8 cellular contexts compared by ENCODE assay signal in the genomic region with DNA sequence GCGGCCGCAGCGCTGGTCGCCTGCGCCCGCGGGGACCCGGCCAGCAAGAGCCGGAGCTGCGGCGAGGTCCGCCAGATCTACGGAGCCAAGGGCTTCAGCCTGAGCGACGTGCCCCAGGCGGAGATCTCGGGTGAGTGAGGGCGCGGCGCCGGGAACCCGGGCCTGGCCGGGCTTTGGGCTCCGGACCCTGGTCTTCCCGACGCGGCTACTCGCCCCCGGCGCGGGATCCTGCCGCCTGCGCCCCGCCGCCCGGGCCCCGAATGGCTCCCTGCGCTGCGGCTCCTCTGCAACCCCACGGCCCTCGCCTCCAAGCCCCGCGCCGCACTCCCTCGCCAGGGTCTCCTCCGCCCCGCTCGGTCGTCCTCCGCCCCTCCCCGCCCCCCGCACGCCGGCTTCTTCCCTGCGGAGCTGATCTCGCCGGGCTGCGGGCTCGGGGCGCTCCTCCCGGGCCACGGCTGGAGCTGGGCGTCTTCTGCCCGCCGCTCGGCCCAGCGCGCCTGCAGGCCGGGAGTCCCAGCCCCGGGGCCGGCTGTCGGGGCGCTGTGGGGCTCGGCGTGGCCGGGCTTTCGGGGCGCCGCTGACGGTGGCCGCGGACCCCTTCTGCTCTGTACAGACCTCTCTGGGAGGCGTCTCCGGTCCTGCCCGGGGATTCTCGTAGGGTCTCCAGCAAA. TPM values are rescaled to one million over a fixed set of nuclear protein-coding genes. Genes with fewer than 3 reads are reported as not detected.
DNase-seq lines count a peak whose midpoint lies in the region; ATAC-seq and TF ChIP-seq lines count a peak whose summit lies in the region.

No MANE protein-coding gene starts in this region.

- H3K4me2 ChIP-seq in GM23338 (peak overlapping the region; percentile 81), osteoblast (ENCODE audit: insufficient read depth, low read length) (peak overlapping the region; percentile 85)

- no peak overlapping the region for H2AFZ ChIP-seq in GM23338
- H2AFZ ChIP-seq in osteoblast (ENCODE audit: low read length), result no peak overlapping the region

- no peak overlapping the region for H3K27ac Mint-ChIP-seq in Caco-2 (ENCODE audit: unreplicated experiment)
- no peak overlapping the region for H3K27ac Mint-ChIP-seq in GM23338

- H3K4me1 ChIP-seq in Caco-2 (peaks cover 9% of the 10 kb centered on the region; the same call in 1 of the 2 replicates), GM23338 (ENCODE audit: insufficient read depth) (peaks cover 8% of the 10 kb centered on the region; the same call in 1 of the 2 replicates), osteoblast (ENCODE audit: insufficient read depth, low read length) (peaks cover 26% of the 10 kb centered on the region)

- H3K9me3 Mint-ChIP-seq in Caco-2 (ENCODE audit: unreplicated experiment), result no peaks in the 10 kb centered on the region
- H3K9me3 Mint-ChIP-seq in GM23338, result no peaks in the 10 kb centered on the region; the same call in 2 of the 3 replicates

- 0 out of 2 replicates have a peak, but pooled peaks cover 2% of the 10 kb centered on the region for H3F3A ChIP-seq in GM23338 (replicated peaks; ENCODE audit: low read depth)

- H3K4me3 Mint-ChIP-seq in Caco-2 (ENCODE audit: unreplicated experiment) (peak overlapping the region; percentile 63), GM23338 (peak overlapping the region; percentile 68; the same call in 2 of the 3 replicates)

- no peak for TF ChIP-seq CTCF in Caco-2 (IDR thresholded peaks at IDR 0.05; ENCODE audit: insufficient read depth in 1 of 2, low read depth in 1 of 2, low read length in 1 of 2, severe bottlenecking in 1 of 2, unreplicated experiment in 1 of 2)
- no peak for TF ChIP-seq CTCF in GM23338 (conservative IDR thresholded peaks at IDR 0.05; ENCODE audit: low read depth in 2 of 2)
- TF ChIP-seq CTCF in osteoblast (IDR thresholded peaks at IDR 0.05; ENCODE audit: extremely low read depth, low read depth, low read length), result no peak

- BruUV-seq in Caco-2 (replicated peaks; lab: Mats Ljungman, UMichigan), result no TSS peak

- DNase-seq in Caco-2 (no peak), GM23338 (ENCODE audit: low spot score) (no peak), fibroblast of peridontal ligament (ENCODE audit: extremely low read depth) (peak; percentile 8), osteoblast (ENCODE audit: insufficient read length, low spot score, missing footprints) (peak; percentile 95), glomerular visceral epithelial cell (ENCODE audit: extremely low spot score) (no peak), T-helper 9 cell (no peak)

- no peaks in the 10 kb centered on the region for H3K27me3 Mint-ChIP-seq in Caco-2 (ENCODE audit: insufficient read depth, unreplicated experiment)
- peaks cover 24% of the 10 kb centered on the region for H3K27me3 Mint-ChIP-seq in GM23338 (ENCODE audit: insufficient read depth, low read depth, poor library complexity)

- no peaks in the 10 kb centered on the region for H3K36me3 Mint-ChIP-seq in Caco-2 (ENCODE audit: insufficient read depth, unreplicated experiment)
- H3K36me3 Mint-ChIP-seq in GM23338 (ENCODE audit: low read depth), result no peaks in the 10 kb centered on the region

- H3K9me2 ChIP-seq in GM23338 (ENCODE audit: insufficient read depth), result no peaks in the 10 kb centered on the region

- no peaks in the 10 kb centered on the region for H3K36me3 ChIP-seq in Caco-2 (ENCODE audit: control insufficient read depth, insufficient read depth, low read length)
- no peaks in the 10 kb centered on the region for H3K36me3 ChIP-seq in GM23338 (ENCODE audit: insufficient read depth)
- H3K36me3 ChIP-seq in osteoblast (ENCODE audit: insufficient read depth, low read length), result no peaks in the 10 kb centered on the region

- H4K20me1 ChIP-seq in GM23338 (replicated peaks; ENCODE audit: insufficient read depth) (peaks cover 7% of the 10 kb centered on the region), osteoblast (ENCODE audit: insufficient read depth, low read length) (peaks cover 34% of the 10 kb centered on the region)

- CTCF ChIA-PET in Caco-2 (lab: Charles Lee), result interaction anchor here (0.6 to 1.7 kb wide), 5 partner anchors 45 to 286 kb away, joined by 3 to 7 read pairs (median 3); no protein-coding TSS in a partner anchor

- H3K9me3 ChIP-seq in Caco-2 (no peaks in the 10 kb centered on the region), osteoblast (ENCODE audit: low read depth, low read length) (no peaks in the 10 kb centered on the region)

- POLR2A ChIA-PET in Caco-2 (lab: Charles Lee), result no interaction called here

- no peaks in the 10 kb centered on the region for H3K4me1 Mint-ChIP-seq in Caco-2 (ENCODE audit: low read depth, unreplicated experiment)
- H3K4me1 Mint-ChIP-seq in GM23338, result peaks cover 6% of the 10 kb centered on the region; the same call in 2 of the 3 replicates

- peak overlapping the region; percentile 64 for H3K4me3 ChIP-seq in Caco-2 (ENCODE audit: low read depth, low read length)
- H3K4me3 ChIP-seq in GM23338, result peak overlapping the region; percentile 64
- H3K4me3 ChIP-seq in osteoblast (ENCODE audit: insufficient read depth, low read length), result peak overlapping the region; percentile 75

- H3K79me2 ChIP-seq in GM23338 (replicated peaks; ENCODE audit: insufficient read depth), result peaks cover 11% of the 10 kb centered on the region; the same call in 1 of the 2 replicates
- peaks cover 43% of the 10 kb centered on the region for H3K79me2 ChIP-seq in osteoblast (ENCODE audit: insufficient read depth, low read length)

- H3K27ac ChIP-seq in GM23338 (ENCODE audit: low read depth) (no peak overlapping the region), osteoblast (ENCODE audit: low read depth, low read length) (peak overlapping the region; percentile 51)

- H3K27me3 ChIP-seq in Caco-2 (replicated peaks; ENCODE audit: control insufficient read depth, insufficient read depth, low read length) (no peaks in the 10 kb centered on the region), GM23338 (ENCODE audit: insufficient read depth) (peaks cover 19% of the 10 kb centered on the region), osteoblast (ENCODE audit: insufficient read depth, low read length) (no peaks in the 10 kb centered on the region)

- ATAC-seq in GM23338 (peak; percentile 6; the same call in 2 of the 3 replicates), SK-N-SH treated with all-trans-retinoic acid at 6 μM for 48 hours (peak; percentile 4; the same call in 2 of the 3 replicates), GM18870 (IDR thresholded peaks at IDR 0.05; ENCODE audit: unreplicated experiment) (no peak)

- intact Hi-C loops in Caco-2 (cut with micrococcal nuclease; ENCODE audit: unreplicated experiment), result loop anchor here (5.0 kb wide), 2 partner anchors 179 to 284 kb away; no protein-coding TSS in a partner anchor

TF ChIP-seq in GM23338, 12 proteins besides CTCF, POLR2A, EP300 and RAD21:
- no peak for TF ChIP-seq REST (IDR thresholded peaks at IDR 0.05; ENCODE audit: unreplicated experiment)

TF ChIP-seq in SK-N-SH treated with all-trans-retinoic acid at 6 μM for 48 hours, 23 proteins besides CTCF, POLR2A, EP300 and RAD21 (continues in another document):
- TF ChIP-seq ZFP3 (CRISPR knock-in tag; IDR thresholded peaks at IDR 0.05) (no peak), POU6F1 (CRISPR knock-in tag; IDR thresholded peaks at IDR 0.05; ENCODE audit: borderline replicate concordance, low read depth) (no peak)
- TF ChIP-seq, protein P1, sequence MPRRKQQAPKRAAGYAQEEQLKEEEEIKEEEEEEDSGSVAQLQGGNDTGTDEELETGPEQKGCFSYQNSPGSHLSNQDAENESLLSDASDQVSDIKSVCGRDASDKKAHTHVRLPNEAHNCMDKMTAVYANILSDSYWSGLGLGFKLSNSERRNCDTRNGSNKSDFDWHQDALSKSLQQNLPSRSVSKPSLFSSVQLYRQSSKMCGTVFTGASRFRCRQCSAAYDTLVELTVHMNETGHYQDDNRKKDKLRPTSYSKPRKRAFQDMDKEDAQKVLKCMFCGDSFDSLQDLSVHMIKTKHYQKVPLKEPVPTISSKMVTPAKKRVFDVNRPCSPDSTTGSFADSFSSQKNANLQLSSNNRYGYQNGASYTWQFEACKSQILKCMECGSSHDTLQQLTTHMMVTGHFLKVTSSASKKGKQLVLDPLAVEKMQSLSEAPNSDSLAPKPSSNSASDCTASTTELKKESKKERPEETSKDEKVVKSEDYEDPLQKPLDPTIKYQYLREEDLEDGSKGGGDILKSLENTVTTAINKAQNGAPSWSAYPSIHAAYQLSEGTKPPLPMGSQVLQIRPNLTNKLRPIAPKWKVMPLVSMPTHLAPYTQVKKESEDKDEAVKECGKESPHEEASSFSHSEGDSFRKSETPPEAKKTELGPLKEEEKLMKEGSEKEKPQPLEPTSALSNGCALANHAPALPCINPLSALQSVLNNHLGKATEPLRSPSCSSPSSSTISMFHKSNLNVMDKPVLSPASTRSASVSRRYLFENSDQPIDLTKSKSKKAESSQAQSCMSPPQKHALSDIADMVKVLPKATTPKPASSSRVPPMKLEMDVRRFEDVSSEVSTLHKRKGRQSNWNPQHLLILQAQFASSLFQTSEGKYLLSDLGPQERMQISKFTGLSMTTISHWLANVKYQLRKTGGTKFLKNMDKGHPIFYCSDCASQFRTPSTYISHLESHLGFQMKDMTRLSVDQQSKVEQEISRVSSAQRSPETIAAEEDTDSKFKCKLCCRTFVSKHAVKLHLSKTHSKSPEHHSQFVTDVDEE (CRISPR knock-in tag; IDR thresholded peaks at IDR 0.05), result no peak

RNA-seq across cellular contexts. Expression of gene GPC1, which starts 0.6 kb away (rescaled TPM):
- total RNA-seq in Caco-2 (2022) (39.9 and 45.2 TPM in 2 replicates), osteoblast (44.8 and 54.3 TPM in 2 replicates)
- 46.2 and 56.9 TPM in 2 replicates for total RNA-seq in GM23338 (2014; rRNA removed; shearing (Covaris generic))
- 9.0 and 10.8 TPM in 2 replicates for polyA plus RNA-seq in GM23338 (2016; fragmentation: Nextera tagmentation; extraction: Ambion mirVana)

Comparison
In these comparisons a context has a peak if more than half of its experiments do, and no peak if none do; other contexts are left out.
1. DNase-seq: peak in fibroblast of peridontal ligament (single experiment) and osteoblast (single experiment); none in Caco-2 (0 of 2), GM23338 (single experiment), glomerular visceral epithelial cell (single experiment) and T-helper 9 cell (single experiment).
2. Peak in every context shown above with its lines, with median percentiles within 50 percentile points of each other: H3K4me3 ChIP-seq.